In genomic region chr11:1010006-1010405, GRCh38 we compare ENCODE assay signal across 30 cellular contexts. TPM values are rescaled to one million over a fixed set of nuclear protein-coding genes. Genes with fewer than 3 reads are reported as not detected.
"Had no signal": no experiment of that assay in that cellular context is flagged by ENCODE, and none has a peak within 500 bp of the region (broad histone marks: within the 10 kb centered on the region; RNA-seq: fewer than 3 reads in every experiment).

No MANE protein-coding gene starts in this region.

- H3K4me1 Mint-ChIP-seq: activated B cell treated with CpG ODN at 0.5 μM for 24 hours; activated CD4-positive, alpha-beta T cell treated with anti-CD3 and anti-CD28 coated beads for 36 hours; activated CD8-positive, alpha-beta memory T cell treated with anti-CD3 and anti-CD28 coated beads, Interleukin-2, amount 10 ng/mL, durations not matched to agents 7 days and 5 days; neural crest cell had no signal

- H3K9me3 Mint-ChIP-seq: activated B cell treated with CpG ODN at 0.5 μM for 24 hours; memory B cell; naive thymus-derived CD8-positive, alpha-beta T cell; neural crest cell; T-helper 2 cell treated with Interferon-gamma antibody and Interleukin-4, amounts not matched to agents 5 μg/mL and 100 μg/mL, for 36 hours had no signal

- ATAC-seq: activated CD4-positive, alpha-beta T cell treated with anti-CD3 and anti-CD28 coated beads for 36 hours; activated CD8-positive, alpha-beta memory T cell treated with anti-CD3 and anti-CD28 coated beads, Interleukin-2, amount 10 ng/mL, durations not matched to agents 7 days and 5 days; activated CD8-positive, alpha-beta T cell treated with anti-CD3 and anti-CD28 coated beads, Interleukin-2, amount 10 ng/mL, durations not matched to agents 7 days and 5 days; heart right ventricle; left lobe of liver; naive thymus-derived CD8-positive, alpha-beta T cell had no signal

- H3K27ac Mint-ChIP-seq: activated B cell treated with CpG ODN at 0.5 μM for 24 hours; activated CD8-positive, alpha-beta memory T cell treated with anti-CD3 and anti-CD28 coated beads, Interleukin-2, amount 10 ng/mL, durations not matched to agents 7 days and 5 days; activated CD8-positive, alpha-beta T cell treated with anti-CD3 and anti-CD28 coated beads, Interleukin-2, amount 10 ng/mL, durations not matched to agents 7 days and 5 days; activated naive CD8-positive, alpha-beta T cell; memory B cell; T-helper 2 cell treated with Interferon-gamma antibody and Interleukin-4, amounts not matched to agents 5 μg/mL and 100 μg/mL, for 36 hours had no signal

- H3K4me3 Mint-ChIP-seq: activated B cell treated with CpG ODN at 0.5 μM for 24 hours; activated CD4-positive, alpha-beta T cell treated with anti-CD3 and anti-CD28 coated beads for 36 hours; activated CD8-positive, alpha-beta memory T cell treated with anti-CD3 and anti-CD28 coated beads, Interleukin-2, amount 10 ng/mL, durations not matched to agents 7 days and 5 days; activated CD8-positive, alpha-beta T cell treated with anti-CD3 and anti-CD28 coated beads, Interleukin-2, amount 10 ng/mL, durations not matched to agents 7 days and 5 days; activated naive CD8-positive, alpha-beta T cell; memory B cell; naive thymus-derived CD8-positive, alpha-beta T cell; neural crest cell; T-helper 2 cell treated with Interferon-gamma antibody and Interleukin-4, amounts not matched to agents 5 μg/mL and 100 μg/mL, for 36 hours had no signal

- H3K27me3 Mint-ChIP-seq: activated B cell treated with CpG ODN at 0.5 μM for 24 hours; activated CD4-positive, alpha-beta T cell treated with anti-CD3 and anti-CD28 coated beads for 36 hours; activated CD8-positive, alpha-beta memory T cell treated with anti-CD3 and anti-CD28 coated beads, Interleukin-2, amount 10 ng/mL, durations not matched to agents 7 days and 5 days; activated naive CD8-positive, alpha-beta T cell; memory B cell; naive thymus-derived CD8-positive, alpha-beta T cell had no signal

- H3K36me3 Mint-ChIP-seq: activated CD8-positive, alpha-beta memory T cell treated with anti-CD3 and anti-CD28 coated beads, Interleukin-2, amount 10 ng/mL, durations not matched to agents 7 days and 5 days; activated naive CD8-positive, alpha-beta T cell had no signal

- DNase-seq: activated B cell treated with CpG ODN at 0.5 μM for 24 hours; activated CD4-positive, alpha-beta T cell treated with anti-CD3 and anti-CD28 coated beads for 36 hours; activated CD8-positive, alpha-beta memory T cell treated with anti-CD3 and anti-CD28 coated beads, Interleukin-2, amount 10 ng/mL, durations not matched to agents 7 days and 5 days; activated CD8-positive, alpha-beta T cell treated with anti-CD3 and anti-CD28 coated beads, Interleukin-2, amount 10 ng/mL, durations not matched to agents 7 days and 5 days; activated effector memory CD4-positive, alpha-beta T cell treated with Interleukin-2 at 50 U/mL for 16 hours; activated naive CD4-positive, alpha-beta T cell treated with Interleukin-2 at 50 U/mL for 16 hours; anterior cingulate cortex; cerebellar nuclear complex; colonic mucosa; effector memory CD4-positive, alpha-beta T cell; heart right ventricle; kidney glomerular epithelial cell; midbrain; naive thymus-derived CD8-positive, alpha-beta T cell; stimulated activated CD4-positive, alpha-beta T cell treated with anti-CD3 and anti-CD28 coated beads, Interleukin-15, amount 100 ng/mL, for 24 hours; stimulated activated CD4-positive, alpha-beta T cell treated with anti-CD3 and anti-CD28 coated beads, Interleukin-2, amount 100 ng/mL, for 24 hours; stimulated activated naive CD4-positive, alpha-beta T cell had no signal

RNA-seq across cellular contexts. Expression of gene MUC6, which starts 26.5 kb away (rescaled TPM):
- total RNA-seq: activated B cell treated with CpG ODN at 0.5 μM for 24 hours; activated CD4-positive, alpha-beta T cell treated with anti-CD3 and anti-CD28 coated beads for 36 hours; activated CD8-positive, alpha-beta memory T cell treated with anti-CD3 and anti-CD28 coated beads, Interleukin-2, amount 10 ng/mL, durations not matched to agents 7 days and 5 days; activated CD8-positive, alpha-beta T cell treated with anti-CD3 and anti-CD28 coated beads, Interleukin-2, amount 10 ng/mL, durations not matched to agents 7 days and 5 days; cardiac muscle cell; dermis microvascular lymphatic vessel endothelial cell; fibroblast of lung; fibroblast of villous mesenchyme; heart right ventricle; naive thymus-derived CD8-positive, alpha-beta T cell; neural crest cell; omental fat pad; pulmonary artery endothelial cell; right atrium auricular region; ureter had no signal
